In genomic region chr3:126083511-126083912, GRCh38 we compare ENCODE assay signal across 8 cellular contexts. TPM values are rescaled to one million over a fixed set of nuclear protein-coding genes. Genes with fewer than 3 reads are reported as not detected.
DNase-seq lines count a peak whose midpoint lies in the region; ATAC-seq and TF ChIP-seq lines count a peak whose summit lies in the region.

No MANE protein-coding gene starts in this region.

- no peak overlapping the region for H3K23ac ChIP-seq in H9 (ENCODE audit: insufficient read length, low read depth, low read length)

- no peak overlapping the region for H2AFZ ChIP-seq in H9 (ENCODE audit: low read length)

- H2BK5ac ChIP-seq in H9 (ENCODE audit: insufficient read length, low read length): no peak overlapping the region

- H3K56ac ChIP-seq in H9 (ENCODE audit: insufficient read length, low read depth, low read length): no peak overlapping the region

- H3K36me3 Mint-ChIP-seq in H9 (ENCODE audit: insufficient read depth in 1 of 3, low read depth in 3 of 3) (peaks cover 3 to 43% (median 16%) of the 10 kb centered on the region in 3 experiments; a peak in 6 of 7 replicates), endodermal cell (ENCODE audit: low read depth) (peaks cover 11% of the 10 kb centered on the region)

- no peaks in the 10 kb centered on the region for H3K79me1 ChIP-seq in H9 (ENCODE audit: insufficient read depth, low read depth, low read length, poor library complexity, severe bottlenecking)

- no peak for TF ChIP-seq CTCF in H9 (conservative IDR thresholded peaks at IDR 0.05)
- no peak for TF ChIP-seq CTCF in endodermal cell (conservative IDR thresholded peaks at IDR 0.05)
- no peak for TF ChIP-seq CTCF in mucosa of descending colon (IDR thresholded peaks at IDR 0.05)

- H2AK5ac ChIP-seq in H9 (ENCODE audit: insufficient read length, low read length): no peak overlapping the region

- H3K4me3 Mint-ChIP-seq in H9 (peak overlapping the region; percentile 71 to 89), endodermal cell (peak overlapping the region; percentile 71)

- no peak overlapping the region for H3K14ac ChIP-seq in H9 (ENCODE audit: insufficient read depth, low read length)

- H3K79me2 ChIP-seq in H9 (ENCODE audit: insufficient read depth, low read length): no peaks in the 10 kb centered on the region

- H3K27me3 Mint-ChIP-seq in H9 (ENCODE audit: low read depth) (no peaks in the 10 kb centered on the region), endodermal cell (ENCODE audit: insufficient read depth) (no peaks in the 10 kb centered on the region)

- H3K9me3 ChIP-seq in H9 (ENCODE audit: control insufficient read depth, low read depth, low read length) (no peaks in the 10 kb centered on the region), endodermal cell (ENCODE audit: control insufficient read depth, low read length) (peaks cover 47% of the 10 kb centered on the region), mucosa of descending colon (no peaks in the 10 kb centered on the region)

- H3K27ac Mint-ChIP-seq in H9: no peak overlapping the region
- no peak overlapping the region for H3K27ac Mint-ChIP-seq in endodermal cell

- H3K36me3 ChIP-seq in endodermal cell (ENCODE audit: control insufficient read depth, insufficient read depth, low read length) (no peaks in the 10 kb centered on the region), mucosa of descending colon (ENCODE audit: low read depth) (no peaks in the 10 kb centered on the region)

- H3K23me2 ChIP-seq in H9 (ENCODE audit: insufficient read length, low read depth, low read length, poor library complexity, severe bottlenecking): peaks cover 3% of the 10 kb centered on the region

- H3K18ac ChIP-seq in H9 (ENCODE audit: insufficient read length, low read depth, low read length): peak overlapping the region; percentile 65

- intact Hi-C loops in mucosa of descending colon (cut with DNase I, micrococcal nuclease): no loop called here

- no CpG with 5 or more reads among the region's 30 CpGs for WGBS in H9 (ENCODE audit: extremely low coverage, insufficient read length, low lambda C conversion rate)
- WGBS in endodermal cell (ENCODE audit: insufficient coverage in 1 of 2, insufficient read length in 1 of 2), 2 experiments: 2 to 8% methylated on average over 5 to 30 of the region's 30 CpGs

- no peak overlapping the region for H2BK12ac ChIP-seq in H9 (ENCODE audit: insufficient read length, low read depth, low read length)

- H3K9me3 Mint-ChIP-seq in H9: peaks cover 33 to 34% of the 10 kb centered on the region in 2 experiments
- peaks cover 42% of the 10 kb centered on the region for H3K9me3 Mint-ChIP-seq in endodermal cell

- no peak overlapping the region for H4K5ac ChIP-seq in H9 (ENCODE audit: insufficient read length, low read depth, low read length)

- H3K4me1 Mint-ChIP-seq in H9: peaks cover 9 to 21% of the 10 kb centered on the region in 2 experiments
- peaks cover 1% of the 10 kb centered on the region for H3K4me1 Mint-ChIP-seq in endodermal cell

- no peak overlapping the region for H2BK20ac ChIP-seq in H9 (ENCODE audit: low read depth, low read length, poor library complexity, severe bottlenecking)

- H3K4ac ChIP-seq in H9 (ENCODE audit: low read depth, low read length): no peak overlapping the region

- no peak overlapping the region for H2BK120ac ChIP-seq in H9 (ENCODE audit: low read depth, low read length, poor library complexity, severe bottlenecking)

- DNase-seq in NCI-H510A (lab: John Stamatoyannopoulos, UW) (peak; percentile 29), NCI-H510A treated with DMSO at 0.1 percent for 48 hours (lab: John Stamatoyannopoulos, UW) (no peak), H9 (peak; percentile 56), LoVo (ENCODE audit: low spot score) (peak; percentile 50), endodermal cell (peak; percentile 81), mucosa of descending colon (peak in 2 of 3 donors; percentile 49 to 80)
- peak; percentile 11 for DNase-seq in activated CD4-positive, CD25-positive, alpha-beta regulatory T cell treated with anti-CD3 and anti-CD28 coated beads, Interleukin-2, amount 50 U/mL, for 16 hours (ENCODE audit: low read depth, low spot score)

- no peak overlapping the region for H2BK15ac ChIP-seq in H9 (ENCODE audit: low read depth, low read length)

- H4K20me1 ChIP-seq in H9 (ENCODE audit: control insufficient read depth, insufficient read depth, insufficient read length): no peaks in the 10 kb centered on the region

- H4K8ac ChIP-seq in H9 (replicated peaks; ENCODE audit: insufficient read length, low read depth, low read length): no peak overlapping the region

- H3K4me3 ChIP-seq in endodermal cell (ENCODE audit: low read length): peak overlapping the region; percentile 88
- peak overlapping the region; percentile 61 for H3K4me3 ChIP-seq in mucosa of descending colon

- H3K27ac ChIP-seq in H9 (ENCODE audit: insufficient read length, low read depth, low read length) (no peak overlapping the region), endodermal cell (ENCODE audit: low read depth, low read length) (no peak overlapping the region), temporal lobe (ENCODE audit: low read depth, low read length) (peak overlapping the region; percentile 56)

- H3T11ph ChIP-seq in H9 (ENCODE audit: low read length): no peak overlapping the region

- H4K91ac ChIP-seq in H9 (ENCODE audit: insufficient read length, low read depth, low read length): no peak overlapping the region

- no peaks in the 10 kb centered on the region for H3K27me3 ChIP-seq in H9 (ENCODE audit: insufficient read depth, low read length)
- H3K27me3 ChIP-seq in endodermal cell (ENCODE audit: control insufficient read depth, insufficient read depth, low read length, poor library complexity, severe bottlenecking): no peaks in the 10 kb centered on the region

- peak; percentile 82 for ATAC-seq in mucosa of descending colon

- H3K4me1 ChIP-seq in H9 (ENCODE audit: insufficient read depth, low read length) (no peaks in the 10 kb centered on the region), endodermal cell (ENCODE audit: control insufficient read depth, insufficient read depth, low read length) (no peaks in the 10 kb centered on the region), mucosa of descending colon (ENCODE audit: low read depth) (peaks cover 9% of the 10 kb centered on the region)

- H3K4me2 ChIP-seq in H9 (ENCODE audit: insufficient read depth, insufficient read length, low read length): peak overlapping the region; percentile 81

- H3K9ac ChIP-seq in H9 (ENCODE audit: extremely low read depth, insufficient read length, low read length): peak overlapping the region; percentile 25
- peak overlapping the region; percentile 62 for H3K9ac ChIP-seq in endodermal cell (ENCODE audit: extremely low read depth, low read length, poor library complexity, severe bottlenecking)

RNA-seq across cellular contexts. Expression of gene SLC41A3, which starts 0.4 kb away (rescaled TPM):
- 35.5 and 37.3 TPM in 2 replicates for total RNA-seq in H9 (2021)
- total RNA-seq in endodermal cell: 10 to 100 TPM; 46.8 to 50.4 TPM
- 48.2 TPM for polyA plus RNA-seq in endodermal cell (2013, experiment 1 of 2)
- polyA plus RNA-seq in endodermal cell (2013, experiment 2 of 2): 42.7 TPM
- total RNA-seq in mucosa of descending colon: 10 to 100 TPM; 23.0 to 33.9 (median 31.2) TPM
- total RNA-seq in temporal lobe: 52.1 TPM
